In the genomic region with DNA sequence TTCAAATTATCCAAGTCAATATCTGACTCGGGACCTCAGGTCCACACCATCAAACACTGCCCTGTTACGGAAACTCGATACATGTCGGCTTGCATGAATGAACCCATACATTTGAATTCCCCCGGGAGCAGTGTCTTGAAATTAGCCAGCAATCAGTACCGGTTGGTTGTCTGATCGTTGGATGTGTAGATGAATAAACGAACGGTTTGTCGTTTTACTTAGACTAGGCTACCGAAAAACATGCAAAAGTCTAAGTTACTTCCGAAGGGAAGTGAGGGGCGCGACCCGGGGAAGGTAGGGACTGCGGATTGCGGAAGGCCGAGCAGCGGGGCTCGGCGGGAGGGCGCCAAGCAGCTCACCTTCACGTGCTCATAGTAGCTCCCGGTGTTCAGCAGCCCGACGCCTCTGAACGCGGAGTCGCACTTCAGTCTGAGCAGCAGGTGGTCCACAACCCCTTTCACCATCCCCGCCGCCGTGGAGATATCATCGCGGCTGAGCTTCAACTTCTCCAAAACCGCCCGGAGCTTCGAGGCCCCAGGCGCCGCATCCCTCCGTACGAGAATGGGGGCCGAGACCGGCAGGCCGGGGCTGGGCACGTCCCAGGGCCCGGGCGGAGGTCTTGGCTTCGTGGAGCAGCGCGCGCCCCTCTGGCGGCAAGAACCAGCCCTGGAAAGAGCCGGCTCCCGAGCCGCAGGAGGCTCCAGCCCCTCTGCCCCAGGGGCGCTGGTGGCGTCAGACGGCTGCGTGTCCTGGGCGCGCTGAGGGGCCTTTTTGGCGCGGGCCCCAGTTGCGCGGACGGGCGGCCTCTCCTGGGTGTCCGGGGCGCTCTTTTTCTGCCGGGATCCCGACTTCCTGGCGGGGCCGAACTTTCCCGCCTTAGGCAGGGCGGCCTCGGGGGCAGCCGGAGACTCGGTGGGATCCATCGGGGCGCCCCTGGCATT, we compare ENCODE assay signal across 8 cellular contexts. TPM values are rescaled to one million over a fixed set of nuclear protein-coding genes. Genes with fewer than 3 reads are reported as not detected.
A peak's percentile ranks its signal among the peaks of the same experiment; 100 is the strongest.
DNase-seq lines count a peak whose midpoint lies in the region; ATAC-seq, FAIRE-seq and TF ChIP-seq lines count a peak whose summit lies in the region.

No MANE protein-coding gene starts in this region.

- peaks cover 26% of the 10 kb centered on the region for H3K4me1 Mint-ChIP-seq in HFFc6 (ENCODE audit: low read depth)

- peak overlapping the region; percentile 83 for H3K27ac Mint-ChIP-seq in HFFc6

- TF ChIP-seq CTCF in HFFc6 (IDR thresholded peaks at IDR 0.05): peak; percentile 14; the same call in 1 of the 2 replicates
- no peak for TF ChIP-seq CTCF in NB4 (IDR thresholded peaks at IDR 0.05; ENCODE audit: low read depth, low read length)

- H3K4me3 Mint-ChIP-seq in HFFc6: peak overlapping the region; percentile 94

- no peaks in the 10 kb centered on the region for H3K27me3 Mint-ChIP-seq in HFFc6 (ENCODE audit: insufficient read depth)

- peak; percentile 91 for FAIRE-seq in GM12892 (lab: Jason Lieb, UNC)

- peaks cover 13% of the 10 kb centered on the region for H3K36me3 Mint-ChIP-seq in HFFc6 (ENCODE audit: low read depth)

- peak overlapping the region; percentile 84 for H3K4me3 ChIP-seq in NB4 (ENCODE audit: low read depth, low read length)

- peak; percentile 54 to 63 for ATAC-seq in activated CD4-positive, CD25-positive, alpha-beta regulatory T cell treated with anti-CD3 and anti-CD28 coated beads, Interleukin-2, amount 50 U/mL, for 24 hours
- peak; percentile 70 for ATAC-seq in left colon

- DNase-seq in GM12892 (ENCODE audit: insufficient read length): peak; percentile 44
- peak; percentile 12 for DNase-seq in HFFc6
- peak; percentile 85 for DNase-seq in NB4 (ENCODE audit: low read depth)
- DNase-seq in left colon: peak; percentile 41 to 56
- peak; percentile 24 to 31 for DNase-seq in stimulated activated CD4-positive, alpha-beta T cell treated with anti-CD3 and anti-CD28 coated beads, Interleukin-4, amount 100 ng/mL, for 48 hours (ENCODE audit: low read depth in 2 of 2)
- no peak for DNase-seq in NCI-H187 (lab: John Stamatoyannopoulos, UW)

- intact Hi-C loops in left colon (cut with DNase I, micrococcal nuclease): no loop called here

- H3K9me3 Mint-ChIP-seq in HFFc6: 0 out of 2 replicates have a peak, but pooled peaks cover 5% of the 10 kb centered on the region

- peak overlapping the region; percentile 77 for H3K27ac ChIP-seq in cingulate gyrus (ENCODE audit: low read depth, low read length)

- TF ChIP-seq POLR2A in GM12892 (IDR thresholded peaks at IDR 0.05; ENCODE audit: low read depth, low read length) (peak; percentile 70), NB4 (IDR thresholded peaks at IDR 0.05; ENCODE audit: extremely low read depth, insufficient read length) (peak; percentile 37)

RNA-seq across cellular contexts. Expression of a gene that starts 0.7 kb away (rescaled TPM):
- polyA plus RNA-seq in GM12892 (2012; ENCODE audit: missing spikeins): 10.4 TPM
- 1 to 10 TPM; 3.6 to 5.3 (median 5.0) TPM for total RNA-seq in HFFc6 (2021; fragmentation: NEBNext Ultra II Directional; extraction: Animal tissue kit (Norgen Biotek cat#: 25700))
- total RNA-seq in left colon: 1 to 10 TPM; 2.9 to 3.2 TPM

RNA-seq across cellular contexts. Expression of a gene that starts 10.1 kb away (rescaled TPM):
- 28.1 TPM for polyA plus RNA-seq in GM12892 (2012; ENCODE audit: missing spikeins)
- total RNA-seq in HFFc6 (2021; fragmentation: NEBNext Ultra II Directional; extraction: Animal tissue kit (Norgen Biotek cat#: 25700)): 10 to 100 TPM; 18.5 to 28.2 (median 21.5) TPM
- 10 to 100 TPM; 20.3 to 23.1 TPM for total RNA-seq in left colon

RNA-seq across cellular contexts. Expression of a gene that starts 56.8 kb away (rescaled TPM):
- polyA plus RNA-seq in GM12892 (2012; ENCODE audit: missing spikeins): not detected
- total RNA-seq in HFFc6 (2021; fragmentation: NEBNext Ultra II Directional; extraction: Animal tissue kit (Norgen Biotek cat#: 25700)): not detected
- total RNA-seq in left colon: under 1 TPM; 0.22 to 0.46 TPM

Comparison
In these comparisons a context has a peak if more than half of its experiments do, and no peak if none do; other contexts are left out.
1. DNase-seq: peak in GM12892 (single experiment), HFFc6 (single experiment), NB4 (single experiment), left colon (2 of 2) and stimulated activated CD4-positive, alpha-beta T cell treated with anti-CD3 and anti-CD28 coated beads, Interleukin-4, amount 100 ng/mL, for 48 hours (2 of 2); none in NCI-H187 (0 of 2).